In genomic region chr1:21775985-21776562, GRCh38 we compare ENCODE assay signal across 11 cellular contexts. TPM values are rescaled to one million over a fixed set of nuclear protein-coding genes. Genes with fewer than 3 reads are reported as not detected.
A peak's percentile ranks its signal among the peaks of the same experiment; 100 is the strongest.
DNase-seq lines count a peak whose midpoint lies in the region; ATAC-seq and TF ChIP-seq lines count a peak whose summit lies in the region.
"Had no signal": no experiment of that assay in that cellular context is flagged by ENCODE, and none has a peak within 500 bp of the region (broad histone marks: within the 10 kb centered on the region; RNA-seq: fewer than 3 reads in every experiment).

No MANE protein-coding gene starts in this region.

- H3K4me3 ChIP-seq in breast epithelium = no peak overlapping the region
- H3K4me3 ChIP-seq in WERI-Rb-1 (ENCODE audit: low read depth, low read length) = no peak overlapping the region
- H3K4me3 ChIP-seq: sigmoid colon had no signal

- peaks cover 63% of the 10 kb centered on the region for H3K4me1 Mint-ChIP-seq in activated CD8-positive, alpha-beta memory T cell treated with anti-CD3 and anti-CD28 coated beads, Interleukin-2, amount 10 ng/mL, durations not matched to agents 7 days and 5 days
- H3K4me1 Mint-ChIP-seq in progenitor cell of endocrine pancreas (ENCODE audit: low read depth) (peaks cover 14% of the 10 kb centered on the region), chondrocyte (ENCODE audit: low read depth) (peaks cover 30% of the 10 kb centered on the region)

- no peak overlapping the region for H3K4me3 Mint-ChIP-seq in activated CD8-positive, alpha-beta memory T cell treated with anti-CD3 and anti-CD28 coated beads, Interleukin-2, amount 10 ng/mL, durations not matched to agents 7 days and 5 days
- H3K4me3 Mint-ChIP-seq in progenitor cell of endocrine pancreas (ENCODE audit: low read depth) = no peak overlapping the region
- no peak overlapping the region for H3K4me3 Mint-ChIP-seq in chondrocyte (ENCODE audit: unreplicated experiment)

- H3K9me3 ChIP-seq in breast epithelium = no peaks in the 10 kb centered on the region
- no peaks in the 10 kb centered on the region for H3K9me3 ChIP-seq in WERI-Rb-1 (ENCODE audit: severe bottlenecking)
- H3K9me3 ChIP-seq: sigmoid colon had no signal

- peak; percentile 11 for ATAC-seq in activated CD8-positive, alpha-beta memory T cell treated with anti-CD3 and anti-CD28 coated beads, Interleukin-2, amount 10 ng/mL, durations not matched to agents 7 days and 5 days

- no peaks in the 10 kb centered on the region for H3K27me3 ChIP-seq in breast epithelium
- no peaks in the 10 kb centered on the region for H3K27me3 ChIP-seq in WERI-Rb-1 (ENCODE audit: insufficient read depth, low read depth, severe bottlenecking)
- H3K27me3 ChIP-seq: sigmoid colon had no signal

- H3K36me3 ChIP-seq in breast epithelium = no peaks in the 10 kb centered on the region
- H3K36me3 ChIP-seq in WERI-Rb-1 = no peaks in the 10 kb centered on the region
- H3K36me3 ChIP-seq: sigmoid colon had no signal

- intact Hi-C loops in breast epithelium (cut with DNase I; ENCODE audit: low total_unique reads) = no loop called here

- TF ChIP-seq CTCF in breast epithelium (IDR thresholded peaks at IDR 0.05) = no peak
- TF ChIP-seq CTCF in progenitor cell of endocrine pancreas (IDR thresholded peaks at IDR 0.05; ENCODE audit: unreplicated experiment) = no peak
- TF ChIP-seq CTCF in WERI-Rb-1 (IDR thresholded peaks at IDR 0.05; ENCODE audit: low read depth, low read length) = no peak
- TF ChIP-seq CTCF in chondrocyte (IDR thresholded peaks at IDR 0.05) = no peak

- DNase-seq in activated CD8-positive, alpha-beta memory T cell treated with anti-CD3 and anti-CD28 coated beads, Interleukin-2, amount 10 ng/mL, durations not matched to agents 7 days and 5 days = no peak
- no peak for DNase-seq in activated CD8-positive, alpha-beta memory T cell treated with anti-CD3 and anti-CD28 coated beads for 24 hours
- DNase-seq in NCI-H460 (ENCODE audit: extremely low read depth, low read depth) (peak; percentile 41), breast epithelium (ENCODE audit: low spot score in 2 of 2) (no peak), progenitor cell of endocrine pancreas (ENCODE audit: low spot score, unreplicated experiment) (no peak), WERI-Rb-1 (no peak), NCI-H526 (lab: John Stamatoyannopoulos, UW) (no peak), chondrocyte (ENCODE audit: low spot score) (no peak)
- DNase-seq: Kasumi-1, NCI-H345 had no signal

- H3K27ac ChIP-seq in breast epithelium = peak overlapping the region; percentile 56 to 60
- no peak overlapping the region for H3K27ac ChIP-seq in WERI-Rb-1

- no peaks in the 10 kb centered on the region for H3K4me1 ChIP-seq in breast epithelium

- H3K36me3 Mint-ChIP-seq in activated CD8-positive, alpha-beta memory T cell treated with anti-CD3 and anti-CD28 coated beads, Interleukin-2, amount 10 ng/mL, durations not matched to agents 7 days and 5 days = peaks cover 29% of the 10 kb centered on the region
- peaks cover 1% of the 10 kb centered on the region for H3K36me3 Mint-ChIP-seq in progenitor cell of endocrine pancreas (ENCODE audit: insufficient read depth)
- H3K36me3 Mint-ChIP-seq in chondrocyte (ENCODE audit: low read depth) = peaks cover 2% of the 10 kb centered on the region

- peak overlapping the region; percentile 61 for H3K27ac Mint-ChIP-seq in activated CD8-positive, alpha-beta memory T cell treated with anti-CD3 and anti-CD28 coated beads, Interleukin-2, amount 10 ng/mL, durations not matched to agents 7 days and 5 days
- H3K27ac Mint-ChIP-seq in progenitor cell of endocrine pancreas (peak overlapping the region; percentile 24), chondrocyte (ENCODE audit: unreplicated experiment) (no peak overlapping the region)

- no peaks in the 10 kb centered on the region for H3K9me3 Mint-ChIP-seq in activated CD8-positive, alpha-beta memory T cell treated with anti-CD3 and anti-CD28 coated beads, Interleukin-2, amount 10 ng/mL, durations not matched to agents 7 days and 5 days (ENCODE audit: low read depth)
- no peaks in the 10 kb centered on the region for H3K9me3 Mint-ChIP-seq in progenitor cell of endocrine pancreas (ENCODE audit: low read depth)
- H3K9me3 Mint-ChIP-seq in chondrocyte (ENCODE audit: low read depth) = peaks cover 4% of the 10 kb centered on the region

- H3K27me3 Mint-ChIP-seq in activated CD8-positive, alpha-beta memory T cell treated with anti-CD3 and anti-CD28 coated beads, Interleukin-2, amount 10 ng/mL, durations not matched to agents 7 days and 5 days = no peaks in the 10 kb centered on the region
- H3K27me3 Mint-ChIP-seq in progenitor cell of endocrine pancreas = no peaks in the 10 kb centered on the region
- H3K27me3 Mint-ChIP-seq in chondrocyte (ENCODE audit: low read depth) = no peaks in the 10 kb centered on the region

- no peak for TF ChIP-seq POLR2A in breast epithelium (IDR thresholded peaks at IDR 0.05)

- CTCF ChIA-PET in activated CD8-positive, alpha-beta memory T cell treated with anti-CD3 and anti-CD28 coated beads, Interleukin-2, amount 10 ng/mL, durations not matched to agents 7 days and 5 days (lab: Charles Lee) = interaction anchor here (1.2 kb wide), 1 partner anchor 16 kb away, joined by 4 read pairs; no protein-coding TSS in a partner anchor

RNA-seq across cellular contexts. Expression of gene USP48, which starts 6.9 kb away (rescaled TPM):
- 10 to 100 TPM; 83.9 to 96.8 TPM for total RNA-seq in activated CD8-positive, alpha-beta memory T cell treated with anti-CD3 and anti-CD28 coated beads, Interleukin-2, amount 10 ng/mL, durations not matched to agents 7 days and 5 days
- total RNA-seq in NCI-H460 (2014; rRNA removed; shearing (Covaris generic)) = 14.9 and 19.8 TPM in 2 replicates
- 38.4 and 42.3 TPM in 2 replicates for polyA plus RNA-seq in NCI-H460 (2014; cell fraction: nucleus; rRNA removed)
- total RNA-seq in breast epithelium (10 to 100 TPM; 56.0 to 86.9 (median 74.7) TPM), progenitor cell of endocrine pancreas (77.3 and 84.9 TPM in 2 replicates), chondrocyte (54.5 to 58.3 TPM (median 56.1 TPM) in 3 replicates)

RNA-seq across cellular contexts. Expression of gene LDLRAD2, which starts 36.0 kb away (rescaled TPM):
- total RNA-seq in activated CD8-positive, alpha-beta memory T cell treated with anti-CD3 and anti-CD28 coated beads, Interleukin-2, amount 10 ng/mL, durations not matched to agents 7 days and 5 days = not detected
- total RNA-seq in NCI-H460 (2014; rRNA removed; shearing (Covaris generic)) = not detected in 2 replicates
- not detected in 2 replicates for polyA plus RNA-seq in NCI-H460 (2014; cell fraction: nucleus; rRNA removed)
- total RNA-seq in breast epithelium = under 1 TPM in 1 of 3 donors, not detected in 2; 0.33 TPM
- total RNA-seq in progenitor cell of endocrine pancreas = 0.55 and 0.77 TPM in 2 replicates
- 0.07 to 0.23 TPM in 2 of 3 replicates, not detected in the other for total RNA-seq in chondrocyte
